ENCODE assay signal across 8 cellular contexts in genomic region chrX:50204364-50204899, GRCh38. TPM values are rescaled to one million over a fixed set of nuclear protein-coding genes. Genes with fewer than 3 reads are reported as not detected.
DNase-seq lines count a peak whose midpoint lies in the region; ATAC-seq and TF ChIP-seq lines count a peak whose summit lies in the region.

A gene with protein sequence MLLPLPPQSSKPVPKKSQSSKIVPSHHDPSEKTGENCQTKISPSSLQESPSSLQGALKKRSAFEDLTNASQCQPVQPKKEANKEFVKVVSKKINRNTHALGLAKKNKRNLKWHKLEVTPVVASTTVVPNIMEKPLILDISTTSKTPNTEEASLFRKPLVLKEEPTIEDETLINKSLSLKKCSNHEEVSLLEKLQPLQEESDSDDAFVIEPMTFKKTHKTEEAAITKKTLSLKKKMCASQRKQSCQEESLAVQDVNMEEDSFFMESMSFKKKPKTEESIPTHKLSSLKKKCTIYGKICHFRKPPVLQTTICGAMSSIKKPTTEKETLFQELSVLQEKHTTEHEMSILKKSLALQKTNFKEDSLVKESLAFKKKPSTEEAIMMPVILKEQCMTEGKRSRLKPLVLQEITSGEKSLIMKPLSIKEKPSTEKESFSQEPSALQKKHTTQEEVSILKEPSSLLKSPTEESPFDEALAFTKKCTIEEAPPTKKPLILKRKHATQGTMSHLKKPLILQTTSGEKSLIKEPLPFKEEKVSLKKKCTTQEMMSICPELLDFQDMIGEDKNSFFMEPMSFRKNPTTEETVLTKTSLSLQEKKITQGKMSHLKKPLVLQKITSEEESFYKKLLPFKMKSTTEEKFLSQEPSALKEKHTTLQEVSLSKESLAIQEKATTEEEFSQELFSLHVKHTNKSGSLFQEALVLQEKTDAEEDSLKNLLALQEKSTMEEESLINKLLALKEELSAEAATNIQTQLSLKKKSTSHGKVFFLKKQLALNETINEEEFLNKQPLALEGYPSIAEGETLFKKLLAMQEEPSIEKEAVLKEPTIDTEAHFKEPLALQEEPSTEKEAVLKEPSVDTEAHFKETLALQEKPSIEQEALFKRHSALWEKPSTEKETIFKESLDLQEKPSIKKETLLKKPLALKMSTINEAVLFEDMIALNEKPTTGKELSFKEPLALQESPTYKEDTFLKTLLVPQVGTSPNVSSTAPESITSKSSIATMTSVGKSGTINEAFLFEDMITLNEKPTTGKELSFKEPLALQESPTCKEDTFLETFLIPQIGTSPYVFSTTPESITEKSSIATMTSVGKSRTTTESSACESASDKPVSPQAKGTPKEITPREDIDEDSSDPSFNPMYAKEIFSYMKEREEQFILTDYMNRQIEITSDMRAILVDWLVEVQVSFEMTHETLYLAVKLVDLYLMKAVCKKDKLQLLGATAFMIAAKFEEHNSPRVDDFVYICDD (N-terminal part only) (plus strand): TSS chrX:50204765. CDS start chrX:50285164, 80,399 bp downstream.

- H3K27me3 ChIP-seq in left lung, result no peaks in the 10 kb centered on the region

- DNase-seq in AG10803 (ENCODE audit: low read depth), result peak; percentile 68
- peak; percentile 17 for DNase-seq in NCI-H2196 treated with DMSO at 0.1 percent for 48 hours (lab: John Stamatoyannopoulos, UW; ENCODE audit: unreplicated experiment)
- peak; percentile 33 to 62 for DNase-seq in central memory CD8-positive, alpha-beta T cell (ENCODE audit: low spot score in 2 of 2)
- peak; percentile 56 to 82 for DNase-seq in left lung
- peak; percentile 40 to 56 for DNase-seq in stimulated activated CD4-positive, alpha-beta T cell treated with anti-CD3 and anti-CD28 coated beads, Interleukin-2, amount 100 ng/mL, for 48 hours

- no peaks in the 10 kb centered on the region for H3K9me3 ChIP-seq in left lung

- TF ChIP-seq CTCF in AG10803 (conservative IDR thresholded peaks at IDR 0.05; ENCODE audit: low read length) (peak; percentile 68), left lung (IDR thresholded peaks at IDR 0.05) (peak; percentile 43 to 54)

- no peaks in the 10 kb centered on the region for H3K4me1 ChIP-seq in left lung

- no peaks in the 10 kb centered on the region for H3K36me3 ChIP-seq in left lung

- no peaks in the 10 kb centered on the region for H3K9me3 Mint-ChIP-seq in central memory CD8-positive, alpha-beta T cell

- H3K4me3 Mint-ChIP-seq in central memory CD8-positive, alpha-beta T cell, result peak within 1 kb of the TSS; percentile 76

- H3K4me1 Mint-ChIP-seq in central memory CD8-positive, alpha-beta T cell, result peaks cover 16% of the 10 kb centered on the region

- peaks cover under 1% of the 10 kb centered on the region for H3K27me3 Mint-ChIP-seq in central memory CD8-positive, alpha-beta T cell

- peak within 1 kb of the TSS; percentile 23 to 51 for H3K27ac ChIP-seq in left lung

- H3K27ac Mint-ChIP-seq in central memory CD8-positive, alpha-beta T cell (ENCODE audit: low read depth), result peak within 1 kb of the TSS; percentile 88

- H3K36me3 Mint-ChIP-seq in central memory CD8-positive, alpha-beta T cell (ENCODE audit: insufficient read depth), result peaks cover 6% of the 10 kb centered on the region

- H3K4me3 ChIP-seq in AG10803 (ENCODE audit: low read length) (peak within 1 kb of the TSS; percentile 41), left lung (peak within 1 kb of the TSS in 1 of 2 donors; percentile 16)

- intact Hi-C loops in left lung (cut with DNase I), result no loop called here

- ATAC-seq in GM18873 (IDR thresholded peaks at IDR 0.05; ENCODE audit: low FRiP score, unreplicated experiment) (peak; percentile 86), HG03135 (IDR thresholded peaks at IDR 0.05; ENCODE audit: unreplicated experiment) (peak; percentile 94), left lung (peak; percentile 95)
- peak; percentile 97 to 98 for ATAC-seq in activated CD4-positive, CD25-positive, alpha-beta regulatory T cell treated with anti-CD3 and anti-CD28 coated beads, Interleukin-2, amount 50 U/mL, for 24 hours
- ATAC-seq in central memory CD8-positive, alpha-beta T cell (replicated peaks; ENCODE audit: extremely low read depth, poor library complexity, severe bottlenecking), result peak; percentile 97

RNA-seq across cellular contexts. Expression of the gene that starts here (rescaled TPM):
- under 1 TPM; 0.58 to 0.85 TPM for total RNA-seq in left lung

Comparison
In these comparisons a context has a peak if more than half of its experiments do, and no peak if none do; other contexts are left out.
1. Peak in DNase-seq, ATAC-seq and H3K27ac ChIP-seq in left lung; RNA of the gene not detected or under 1 TPM.
2. DNase-seq: peak in every context shown above with its lines; median percentile 69 in left lung; 68 in AG10803; 48 in stimulated activated CD4-positive, alpha-beta T cell treated with anti-CD3 and anti-CD28 coated beads, Interleukin-2, amount 100 ng/mL, for 48 hours; 48 in central memory CD8-positive, alpha-beta T cell; 17 in NCI-H2196 treated with DMSO at 0.1 percent for 48 hours.